Comparison of ENCODE assay signal across 8 cellular contexts in genomic region chr17:80005360-80006338, GRCh38. TPM values are rescaled to one million over a fixed set of nuclear protein-coding genes. Genes with fewer than 3 reads are reported as not detected.
A peak's percentile ranks its signal among the peaks of the same experiment; 100 is the strongest.
DNase-seq lines count a peak whose midpoint lies in the region; ATAC-seq and TF ChIP-seq lines count a peak whose summit lies in the region.

No MANE protein-coding gene starts in this region.

- no peak overlapping the region for H3K4me3 Mint-ChIP-seq in chondrocyte (ENCODE audit: unreplicated experiment)

- H3K27ac Mint-ChIP-seq in chondrocyte (ENCODE audit: unreplicated experiment) = peak overlapping the region; percentile 51

- H3K36me3 ChIP-seq in MG63 (peaks cover 8% of the 10 kb centered on the region), left lung (peaks cover 0 to 41% of the 10 kb centered on the region in 2 donors)

- H3K27ac ChIP-seq in left lung = no peak overlapping the region

- ATAC-seq in left lung = peak; percentile 73
- ATAC-seq in GM21360 (IDR thresholded peaks at IDR 0.05; ENCODE audit: unreplicated experiment) = no peak

- peaks cover 5 to 15% of the 10 kb centered on the region in 2 donors for H3K4me1 ChIP-seq in left lung

- H3K27me3 ChIP-seq in MG63 = no peaks in the 10 kb centered on the region
- H3K27me3 ChIP-seq in left lung = no peaks in the 10 kb centered on the region

- H3K9me3 ChIP-seq in MG63 = no peaks in the 10 kb centered on the region
- no peaks in the 10 kb centered on the region for H3K9me3 ChIP-seq in left lung

- H3K9me3 Mint-ChIP-seq in chondrocyte (ENCODE audit: low read depth) = no peaks in the 10 kb centered on the region

- H3K4me1 Mint-ChIP-seq in chondrocyte (ENCODE audit: low read depth) = peaks cover 5% of the 10 kb centered on the region

- H3K4me3 ChIP-seq in MG63 (no peak overlapping the region), left lung (no peak overlapping the region)

- DNase-seq in NCI-H1417 (lab: John Stamatoyannopoulos, UW) (peak; percentile 44 to 68 (median 47)), NCI-H1417 treated with DMSO at 0.1 percent for 48 hours (lab: John Stamatoyannopoulos, UW) (no peak), MG63 (peak; percentile 39), chondrocyte (ENCODE audit: low spot score) (no peak), left lung (peak in 1 of 2 donors; percentile 83)
- DNase-seq in activated CD4-positive, CD25-positive, alpha-beta regulatory T cell (lab: John Stamatoyannopoulos, UW) = peak; percentile 23 to 35 (median 26)
- peak; percentile 16 to 25 for DNase-seq in stimulated activated CD8-positive, alpha-beta memory T cell treated with anti-CD3 and anti-CD28 coated beads, Interleukin-7, amount 100 ng/mL, for 1 hour (ENCODE audit: low read depth in 2 of 2)

- H3K27me3 Mint-ChIP-seq in chondrocyte (ENCODE audit: low read depth) = no peaks in the 10 kb centered on the region

- intact Hi-C loops in left lung (cut with DNase I) = no loop called here

- TF ChIP-seq CTCF in chondrocyte (IDR thresholded peaks at IDR 0.05) (peak; percentile 95), left lung (IDR thresholded peaks at IDR 0.05) (peak; percentile 95 to 99)

- H3K36me3 Mint-ChIP-seq in chondrocyte (ENCODE audit: low read depth) = peaks cover 8% of the 10 kb centered on the region

RNA-seq across cellular contexts. Expression of gene TBC1D16, which starts 30.0 kb away (rescaled TPM):
- total RNA-seq in MG63 (2014; rRNA removed; shearing (Covaris generic); ENCODE audit: low replicate concordance) = 15.0 and 23.6 TPM in 2 replicates
- total RNA-seq in chondrocyte (51.4 to 72.7 TPM (median 55.4 TPM) in 3 replicates), left lung (10 to 100 TPM; 28.6 to 49.1 TPM)

RNA-seq across cellular contexts. Expression of gene CCDC40, which starts 30.8 kb away (rescaled TPM):
- 5.4 and 9.7 TPM in 2 replicates for total RNA-seq in MG63 (2014; rRNA removed; shearing (Covaris generic); ENCODE audit: low replicate concordance)
- total RNA-seq in chondrocyte (5.8 to 11.8 TPM (median 6.5 TPM) in 3 replicates), left lung (1 to 10 TPM; 8.0 to 8.4 TPM)

Comparison
In these comparisons a context has a peak if more than half of its experiments do, and no peak if none do; other contexts are left out.
1. DNase-seq: peak in NCI-H1417 (3 of 3), MG63 (single experiment), activated CD4-positive, CD25-positive, alpha-beta regulatory T cell (4 of 4) and stimulated activated CD8-positive, alpha-beta memory T cell treated with anti-CD3 and anti-CD28 coated beads, Interleukin-7, amount 100 ng/mL, for 1 hour (2 of 2); none in NCI-H1417 treated with DMSO at 0.1 percent for 48 hours (single experiment) and chondrocyte (single experiment).